Comparison of ENCODE assay signal across 8 cellular contexts in the genomic region with DNA sequence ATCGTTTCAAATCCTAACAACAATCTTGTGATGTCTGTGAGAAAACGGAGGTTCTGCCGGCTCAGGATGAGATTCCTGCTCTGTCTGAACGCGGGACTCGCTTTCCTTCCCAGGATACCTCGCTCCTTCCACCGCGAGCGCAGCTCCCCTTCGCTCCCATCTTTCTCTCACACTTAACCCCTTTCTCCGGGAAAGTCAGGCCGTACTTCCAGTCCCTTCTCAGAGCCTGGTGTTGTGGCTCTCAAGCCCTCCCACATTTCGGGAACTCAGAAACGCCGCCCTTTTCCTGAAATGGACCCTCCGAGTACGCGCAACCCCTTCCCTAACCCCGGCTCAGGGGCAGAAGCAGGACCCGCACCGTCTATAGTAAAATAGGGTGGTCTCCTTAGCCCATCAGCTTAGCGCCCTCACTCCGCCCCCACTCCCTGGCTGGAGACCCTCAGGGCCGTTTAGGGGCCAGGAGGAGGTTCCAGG. TPM values are rescaled to one million over a fixed set of nuclear protein-coding genes. Genes with fewer than 3 reads are reported as not detected.
DNase-seq lines count a peak whose midpoint lies in the region; ATAC-seq and TF ChIP-seq lines count a peak whose summit lies in the region.

No MANE protein-coding gene starts in this region.

- TF ChIP-seq CTCF in sigmoid colon (IDR thresholded peaks at IDR 0.05) = no peak

- no peaks in the 10 kb centered on the region for H3K27me3 ChIP-seq in sigmoid colon

- intact Hi-C loops in sigmoid colon (cut with DNase I) = loop anchor here (2.0 to 5.0 kb wide), 2 partner anchors 20 to 440 kb away; no protein-coding TSS in a partner anchor

- H3K27ac ChIP-seq in sigmoid colon = peak overlapping the region; percentile 98 to 99 (median 98)

- no peaks in the 10 kb centered on the region for H3K9me3 ChIP-seq in sigmoid colon

- DNase-seq in CD1c-positive myeloid dendritic cell (ENCODE audit: extremely low spot score) = peak; percentile 68
- DNase-seq in NCI-H1417 treated with DMSO at 0.1 percent for 48 hours (lab: John Stamatoyannopoulos, UW) = peak; percentile 46
- peak; percentile 56 for DNase-seq in amniotic epithelial cell (ENCODE audit: low read depth)
- DNase-seq in sigmoid colon = peak; percentile 78

- no peak for TF ChIP-seq EP300 in sigmoid colon (IDR thresholded peaks at IDR 0.05)

- no peaks in the 10 kb centered on the region for H3K36me3 ChIP-seq in sigmoid colon

- H3K4me3 ChIP-seq in iPS-11a (ENCODE audit: low read depth, low read length) (peak overlapping the region; percentile 98), sigmoid colon (peak overlapping the region; percentile 68 to 92 (median 80))

- ATAC-seq in GM19438 (IDR thresholded peaks at IDR 0.05; ENCODE audit: low read depth, unreplicated experiment) (peak; percentile 9), HG03439 (IDR thresholded peaks at IDR 0.05; ENCODE audit: unreplicated experiment) (no peak), HG03175 (IDR thresholded peaks at IDR 0.05; ENCODE audit: unreplicated experiment) (no peak)

- peaks cover 0 to 69% (median 48%) of the 10 kb centered on the region in 4 donors for H3K4me1 ChIP-seq in sigmoid colon

- TF ChIP-seq POLR2A in sigmoid colon (IDR thresholded peaks at IDR 0.05) = peak in 1 of 2 donors; percentile 26

- 1% methylated on average over 25 of the region's 25 CpGs for WGBS in sigmoid colon, 2 donors

RNA-seq across cellular contexts. Expression of a gene that starts 0.4 kb away (rescaled TPM):
- total RNA-seq in sigmoid colon = 10 to 100 TPM; 54.7 to 64.2 (median 62.8) TPM
- polyA plus RNA-seq in sigmoid colon = 10 to 100 TPM; 11.4 to 12.9 (median 11.6) TPM

RNA-seq across cellular contexts. Expression of a gene that starts 47.6 kb away (rescaled TPM):
- total RNA-seq in sigmoid colon = 10 to 100 TPM in 3 of 4 donors, 1 to 10 TPM in 1; 9.3 to 17.4 (median 12.7) TPM
- 10 to 100 TPM in 1 of 3 donors, 1 to 10 TPM in 2; 5.4 to 43.3 (median 7.2) TPM for polyA plus RNA-seq in sigmoid colon
